29 cellular contexts compared by ENCODE assay signal in the genomic region with DNA sequence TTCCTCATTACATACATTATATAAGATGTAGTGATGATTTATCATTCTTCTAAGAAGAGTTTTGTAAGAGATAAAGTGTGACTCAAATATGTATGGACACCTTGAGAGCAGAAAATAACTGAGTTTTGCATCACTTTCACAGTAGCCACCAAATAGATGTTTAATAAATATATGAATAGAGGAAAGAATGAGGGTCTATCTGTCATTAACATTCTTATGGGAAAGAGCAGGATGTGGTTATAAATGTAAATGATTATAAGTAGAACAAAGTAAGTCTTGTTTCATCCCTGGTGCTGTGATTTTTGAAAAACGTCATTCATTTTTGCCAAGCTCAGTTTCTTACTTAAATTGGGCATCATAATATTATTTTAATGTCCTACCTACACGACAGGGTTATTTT. TPM values are rescaled to one million over a fixed set of nuclear protein-coding genes. Genes with fewer than 3 reads are reported as not detected.
"Had no signal": no experiment of that assay in that cellular context is flagged by ENCODE, and none has a peak within 500 bp of the region (broad histone marks: within the 10 kb centered on the region; RNA-seq: fewer than 3 reads in every experiment).

No MANE protein-coding gene starts in this region.

- H3K4me1 Mint-ChIP-seq: naive B cell had no signal

- H3K4me3 Mint-ChIP-seq: dendritic cell treated with granulocyte-macrophage colony-stimulating factor and Interleukin-4, amounts not matched to agents 40 ng/mL and 50 ng/mL, for 4 days; effector memory CD8-positive, alpha-beta T cell; endodermal cell; mesothelial cell of epicardium; naive B cell; naive thymus-derived CD8-positive, alpha-beta T cell had no signal

- H3K4me3 ChIP-seq: colonic mucosa, esophagus muscularis mucosa, gastrocnemius medialis, heart right ventricle, left lung, lower lobe of right lung, mucosa of descending colon had no signal

- H3K9me3 Mint-ChIP-seq: dendritic cell treated with granulocyte-macrophage colony-stimulating factor and Interleukin-4, amounts not matched to agents 40 ng/mL and 50 ng/mL, for 4 days; effector memory CD8-positive, alpha-beta T cell; endodermal cell; naive B cell; naive thymus-derived CD8-positive, alpha-beta T cell had no signal

- H3K36me3 Mint-ChIP-seq: mesothelial cell of epicardium; naive B cell; naive thymus-derived CD8-positive, alpha-beta T cell had no signal

- DNase-seq: colonic mucosa; cortex of kidney; effector CD8-positive, alpha-beta T cell; effector memory CD8-positive, alpha-beta T cell; endodermal cell; foreskin keratinocyte; gastrocnemius medialis; glutamatergic neuron; head of caudate nucleus; heart right ventricle; hippocampal formation; left cardiac atrium; left lung; left ventricle myocardium superior; lower lobe of right lung; mesenchymal stem cell; mucosa of descending colon; naive B cell; naive thymus-derived CD8-positive, alpha-beta T cell had no signal

- H3K27ac Mint-ChIP-seq: dendritic cell treated with granulocyte-macrophage colony-stimulating factor and Interleukin-4, amounts not matched to agents 40 ng/mL and 50 ng/mL, for 4 days; effector memory CD8-positive, alpha-beta T cell; endodermal cell; mesothelial cell of epicardium; naive thymus-derived CD8-positive, alpha-beta T cell had no signal

- H3K27me3 Mint-ChIP-seq: effector memory CD8-positive, alpha-beta T cell; naive B cell had no signal

RNA-seq across cellular contexts. Expression of a gene that starts 29.2 kb away (rescaled TPM):
- total RNA-seq: dermis microvascular lymphatic vessel endothelial cell; epithelial cell of proximal tubule; fibroblast of villous mesenchyme; foreskin keratinocyte; gastrocnemius medialis; glomerular endothelial cell; lung microvascular endothelial cell; mesenteric fat pad; myocyte; naive thymus-derived CD8-positive, alpha-beta T cell had no signal
- polyA plus RNA-seq: naive thymus-derived CD8-positive, alpha-beta T cell had no signal
